In genomic region chr13:35812730-35813129, GRCh38 we compare ENCODE assay signal across 20 cellular contexts.
DNase-seq lines count a peak whose midpoint lies in the region; ATAC-seq, FAIRE-seq and TF ChIP-seq lines count a peak whose summit lies in the region.
"Had no signal": no experiment of that assay in that cellular context is flagged by ENCODE, and none has a peak within 500 bp of the region (broad histone marks: within the 10 kb centered on the region; RNA-seq: fewer than 3 reads in every experiment).

No MANE protein-coding gene starts in this region.

- no peak for ATAC-seq in GM23338

- H3F3A ChIP-seq in GM23338 (replicated peaks; ENCODE audit: low read depth): no peaks in the 10 kb centered on the region

- H3K23me2 ChIP-seq in H1 (ENCODE audit: low read depth, low read length): no peaks in the 10 kb centered on the region

- H3K27ac ChIP-seq in GM23338 (ENCODE audit: low read depth) (no peak overlapping the region), H1 (ENCODE audit: low read depth, low read length) (no peak overlapping the region)
- H3K27ac ChIP-seq: 22Rv1 had no signal

- H2BK20ac ChIP-seq in H1 (ENCODE audit: low read length): no peak overlapping the region

- H3K4me1 Mint-ChIP-seq in GM23338 (peaks cover 5% of the 10 kb centered on the region), nephron (peaks cover 35% of the 10 kb centered on the region)
- H3K4me1 Mint-ChIP-seq: B cell; CD14-positive monocyte; CD8-positive, alpha-beta memory T cell had no signal

- H2BK5ac ChIP-seq in H1 (ENCODE audit: low read depth, low read length): 0 out of 2 replicates have a peak overlapping the region, but pooled peaks have one; percentile 10

- H3K9me3 Mint-ChIP-seq in GM23338: no peaks in the 10 kb centered on the region
- H3K9me3 Mint-ChIP-seq in nephron: no peaks in the 10 kb centered on the region

- H3K27me3 ChIP-seq in GM23338 (ENCODE audit: insufficient read depth) (no peaks in the 10 kb centered on the region), H1 (replicated peaks in 1 of 4; ENCODE audit: control insufficient read depth in 3 of 4, extremely low read depth in 1 of 4, insufficient read depth in 3 of 4, low read length in 3 of 4) (no peaks in the 10 kb centered on the region)

- H3K9ac ChIP-seq in H1 (replicated peaks in 1 of 4; ENCODE audit: extremely low read depth in 1 of 4, low read depth in 3 of 4, low read length in 3 of 4): no peak overlapping the region
- H3K9ac ChIP-seq: SK-N-SH had no signal

- no peak overlapping the region for H2BK120ac ChIP-seq in H1 (replicated peaks; ENCODE audit: low read depth, low read length)

- H3K4me2 ChIP-seq in GM23338: no peak overlapping the region
- no peak overlapping the region for H3K4me2 ChIP-seq in H1 (ENCODE audit: insufficient read depth in 1 of 2, low read depth in 2 of 2, low read length in 2 of 2)
- H3K4me2 ChIP-seq: SK-N-SH had no signal

- peak overlapping the region; percentile 17 for H3K23ac ChIP-seq in H1 (ENCODE audit: insufficient read length)

- H4K91ac ChIP-seq in H1 (replicated peaks; ENCODE audit: insufficient read length, low read length): no peak overlapping the region

- H2AK5ac ChIP-seq in H1 (ENCODE audit: low read depth, low read length): no peak overlapping the region

- 90% methylated on average over 6 of the region's 6 CpGs; no CpG with 5 or more reads in 1 of the 2 experiments for WGBS in H1 (ENCODE audit: extremely low coverage in 1 of 2, insufficient coverage in 1 of 2, insufficient read length in 1 of 2, insufficient replicate concordance in 2 of 2, low coverage in 1 of 2, low lambda C conversion rate in 2 of 2, missing lambda C conversion rate in 1 of 2), 2 experiments

- TF ChIP-seq POLR2A in H1 (IDR thresholded peaks at IDR 0.05; ENCODE audit: control extremely low read depth in 1 of 2, low read depth in 2 of 2, low read length in 2 of 2): no peak

- FAIRE-seq in H1 (lab: Jason Lieb, UNC): no peak
- FAIRE-seq: GM19239 had no signal

- no peak overlapping the region for H2AFZ ChIP-seq in GM23338
- no peak overlapping the region for H2AFZ ChIP-seq in H1 (ENCODE audit: low read length)

- H3K56ac ChIP-seq in H1 (replicated peaks; ENCODE audit: insufficient read length, low read depth, low read length): no peak overlapping the region

- no peak for TF ChIP-seq RAD21 in H1 (IDR thresholded peaks at IDR 0.05 in 1 of 2, conservative IDR thresholded peaks at IDR 0.05 in 1 of 2; ENCODE audit: low read depth in 2 of 2, low read length in 2 of 2)

- H3K4me1 ChIP-seq in GM23338 (ENCODE audit: insufficient read depth): no peaks in the 10 kb centered on the region
- H3K4me1 ChIP-seq in H1 (replicated peaks in 1 of 4; ENCODE audit: control insufficient read depth in 3 of 4, insufficient read depth in 4 of 4, low read length in 3 of 4): no peaks in the 10 kb centered on the region

- no peak overlapping the region for H3K14ac ChIP-seq in H1 (ENCODE audit: insufficient read length)

- H3K36me3 ChIP-seq in GM23338 (ENCODE audit: insufficient read depth): 0 out of 2 replicates have a peak, but pooled peaks cover 6% of the 10 kb centered on the region
- peaks cover 0 to 3% (median 0%) of the 10 kb centered on the region in 4 experiments; a peak in 2 of 8 replicates for H3K36me3 ChIP-seq in H1 (ENCODE audit: control insufficient read depth in 2 of 4, insufficient read depth in 4 of 4, low read length in 3 of 4)

- H3K27me3 Mint-ChIP-seq in GM23338 (ENCODE audit: insufficient read depth, low read depth, poor library complexity): no peaks in the 10 kb centered on the region
- no peaks in the 10 kb centered on the region for H3K27me3 Mint-ChIP-seq in nephron (ENCODE audit: low read depth)
- H3K27me3 Mint-ChIP-seq: B cell; CD8-positive, alpha-beta memory T cell had no signal

- H4K8ac ChIP-seq in H1 (ENCODE audit: extremely low read depth, insufficient read depth, low read length): no peak overlapping the region

- H3K4me3 Mint-ChIP-seq in GM23338: no peak overlapping the region
- no peak overlapping the region for H3K4me3 Mint-ChIP-seq in nephron
- H3K4me3 Mint-ChIP-seq: B cell; CD14-positive monocyte; CD8-positive, alpha-beta memory T cell had no signal

- CTCF ChIA-PET in H1 (lab: Charles Lee; ENCODE audit: partially characterized antibody): interaction anchor here (0.6 to 2.4 kb wide), 5 partner anchors 10 to 470 kb away, joined by 3 to 10 read pairs (median 4); no protein-coding TSS in a partner anchor

- H2BK12ac ChIP-seq in H1 (ENCODE audit: low read depth, low read length): no peak overlapping the region

- H3K9me2 ChIP-seq in GM23338 (ENCODE audit: insufficient read depth): no peaks in the 10 kb centered on the region
- H3K9me2 ChIP-seq: SK-N-SH had no signal

- H3K27ac Mint-ChIP-seq in GM23338 (0 out of 2 replicates have a peak overlapping the region, but pooled peaks have one; percentile 15), nephron (peak overlapping the region in 2 of 3 experiments; percentile 11 to 37)
- H3K27ac Mint-ChIP-seq: B cell; CD14-positive monocyte; CD8-positive, alpha-beta memory T cell had no signal

- DNase-seq in DMS 273 (lab: John Stamatoyannopoulos, UW; ENCODE audit: unreplicated experiment) (peak; percentile 57), DMS 273 treated with DMSO at 0.1 percent for 48 hours (lab: John Stamatoyannopoulos, UW) (no peak), GM23338 (ENCODE audit: low spot score) (no peak), H1 (ENCODE audit: low read depth in 1 of 2, low spot score in 2 of 2) (no peak), NCI-H1417 treated with DMSO at 0.1 percent for 48 hours (lab: John Stamatoyannopoulos, UW) (no peak), DMS114 treated with DMSO at 0.1 percent for 48 hours (lab: John Stamatoyannopoulos, UW; ENCODE audit: unreplicated experiment) (no peak)
- DNase-seq: CD8-positive, alpha-beta memory T cell; H7; Karpas-422; NCI-H1092 treated with DMSO at 0.1 percent for 48 hours; NCI-H1436 treated with DMSO at 0.1 percent for 48 hours; NCI-H187 treated with DMSO at 0.1 percent for 48 hours; RPMI8226; SHP77 treated with DMSO at 0.1 percent for 48 hours; SK-N-SH had no signal

- no peak overlapping the region for H4K5ac ChIP-seq in H1 (ENCODE audit: insufficient read length, low read depth, low read length)

- TF ChIP-seq CTCF in GM23338 (conservative IDR thresholded peaks at IDR 0.05; ENCODE audit: low read depth in 2 of 2) (no peak), H1 (IDR thresholded peaks at IDR 0.05; ENCODE audit: control extremely low read depth in 1 of 3, insufficient read depth in 1 of 3, low read depth in 1 of 3, low read length in 3 of 3) (no peak), nephron (IDR thresholded peaks at IDR 0.05; ENCODE audit: unreplicated experiment in 3 of 3) (no peak)

- no peaks in the 10 kb centered on the region for H3K79me1 ChIP-seq in H1 (ENCODE audit: low read depth, low read length)

- TF ChIP-seq EP300 in H1 (IDR thresholded peaks at IDR 0.05; ENCODE audit: borderline replicate concordance in 1 of 2, low read depth in 2 of 2, low read length in 2 of 2): no peak

- POLR2A ChIA-PET in H1 (lab: Charles Lee; ENCODE audit: partially characterized antibody): no interaction called here

- H3K36me3 Mint-ChIP-seq in GM23338 (ENCODE audit: low read depth) (no peaks in the 10 kb centered on the region; the same call in 2 of the 3 replicates), nephron (ENCODE audit: low read depth) (no peaks in the 10 kb centered on the region)
- H3K36me3 Mint-ChIP-seq: CD14-positive monocyte; CD8-positive, alpha-beta memory T cell had no signal

- H3K79me2 ChIP-seq in GM23338 (replicated peaks; ENCODE audit: insufficient read depth): no peaks in the 10 kb centered on the region
- no peaks in the 10 kb centered on the region for H3K79me2 ChIP-seq in H1 (ENCODE audit: control insufficient read depth in 1 of 2, insufficient read depth in 2 of 2, low read length in 2 of 2)

- no peak overlapping the region for H3K4ac ChIP-seq in H1 (replicated peaks; ENCODE audit: insufficient read length, low read depth, low read length)

- H4K20me1 ChIP-seq in GM23338 (replicated peaks; ENCODE audit: insufficient read depth) (no peaks in the 10 kb centered on the region), H1 (replicated peaks in 1 of 2; ENCODE audit: control insufficient read depth in 1 of 2, insufficient read depth in 2 of 2, low read length in 2 of 2) (no peaks in the 10 kb centered on the region)

- no peak overlapping the region for H2BK15ac ChIP-seq in H1 (ENCODE audit: low read length)

- H3K4me3 ChIP-seq in GM23338: no peak overlapping the region
- no peak overlapping the region for H3K4me3 ChIP-seq in H1 (ENCODE audit: extremely low read depth in 1 of 4, insufficient read depth in 2 of 4, low read depth in 3 of 4, low read length in 4 of 4)

- H3K9me3 ChIP-seq in H1 (ENCODE audit: insufficient read depth in 2 of 2, low read depth in 1 of 2, low read length in 1 of 2): no peaks in the 10 kb centered on the region
- H3K9me3 ChIP-seq: SK-N-SH had no signal

- H3K18ac ChIP-seq in H1 (ENCODE audit: extremely low read depth, low read length): no peak overlapping the region

TF ChIP-seq in GM23338, 12 proteins besides CTCF, POLR2A, EP300 and RAD21 (continues in another document):
- TF ChIP-seq ZNF114 (CRISPR knock-in tag; IDR thresholded peaks at IDR 0.05) (no peak), EZH2phosphoT487 (IDR thresholded peaks at IDR 0.05; ENCODE audit: unreplicated experiment) (no peak), NANOG (IDR thresholded peaks at IDR 0.05; ENCODE audit: borderline replicate concordance) (no peak), POLR2AphosphoS5 (IDR thresholded peaks at IDR 0.05; ENCODE audit: low read depth) (no peak)

TF ChIP-seq in H1, 55 proteins besides CTCF, POLR2A, EP300 and RAD21:
- no peak for TF ChIP-seq JUN (IDR thresholded peaks at IDR 0.05; ENCODE audit: low read depth, low read length)
- TF ChIP-seq BACH1 (IDR thresholded peaks at IDR 0.05; ENCODE audit: low read length): no peak
- TF ChIP-seq SP1 (IDR thresholded peaks at IDR 0.05; ENCODE audit: low read depth, low read length): no peak
- TF ChIP-seq TCF12 (IDR thresholded peaks at IDR 0.05; ENCODE audit: low read depth, low read length): no peak
- TF ChIP-seq CHD1 (IDR thresholded peaks at IDR 0.05; ENCODE audit: low read depth, low read length): no peak
